ENCODE assay signal across 2 cellular contexts in the genomic region with DNA sequence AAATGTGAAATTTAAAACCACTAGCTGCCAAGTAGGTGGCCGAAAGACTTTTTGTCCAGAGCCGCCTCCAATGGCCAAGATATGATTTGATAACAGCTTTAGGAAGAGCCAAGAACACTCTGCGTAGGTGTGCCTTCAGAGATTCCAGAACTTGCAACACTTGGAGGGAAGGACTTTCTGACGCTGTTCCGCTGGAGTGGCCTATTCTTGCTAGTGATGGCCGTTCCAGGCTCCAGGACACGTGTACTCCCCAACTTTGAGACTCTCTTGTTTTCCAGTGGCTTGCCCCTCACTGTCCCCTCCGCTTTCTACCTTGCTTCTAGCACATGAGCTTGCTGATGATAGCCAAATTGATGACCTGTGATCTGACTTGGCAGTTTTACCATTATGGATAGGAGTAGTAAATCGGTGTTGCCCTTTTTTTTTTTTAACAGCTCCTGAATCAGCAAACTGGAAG.
TF ChIP-seq lines count a peak whose summit lies in the region.

No MANE protein-coding gene starts in this region.

TF ChIP-seq in SK-N-SH, 30 proteins besides CTCF, POLR2A, EP300 and RAD21:
- no peak for TF ChIP-seq FOXM1 (IDR thresholded peaks at IDR 0.05; ENCODE audit: low read depth)
- peak; percentile 68; the same call in 1 of the 2 replicates for TF ChIP-seq SIN3A (IDR thresholded peaks at IDR 0.05; ENCODE audit: borderline replicate concordance, low read depth, low read length)
- peak; percentile 87 for TF ChIP-seq MXI1 (IDR thresholded peaks at IDR 0.05; ENCODE audit: low read depth, low read length)
- peak; percentile 12; the same call in 1 of the 2 replicates for TF ChIP-seq POLR2AphosphoS5 (IDR thresholded peaks at IDR 0.05; ENCODE audit: low read depth, low read length)
- TF ChIP-seq FOSL2 (IDR thresholded peaks at IDR 0.05; ENCODE audit: borderline replicate concordance, low read depth) = no peak
- no peak for TF ChIP-seq MEF2A (IDR thresholded peaks at IDR 0.05; ENCODE audit: borderline replicate concordance, low read depth)
- TF ChIP-seq, protein P1, sequence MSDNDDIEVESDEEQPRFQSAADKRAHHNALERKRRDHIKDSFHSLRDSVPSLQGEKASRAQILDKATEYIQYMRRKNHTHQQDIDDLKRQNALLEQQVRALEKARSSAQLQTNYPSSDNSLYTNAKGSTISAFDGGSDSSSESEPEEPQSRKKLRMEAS (IDR thresholded peaks at IDR 0.05; ENCODE audit: low read depth) = peak; percentile 49; the same call in 1 of the 2 replicates
- 0 out of 2 replicates have a peak, but pooled peaks have one; percentile 43 for TF ChIP-seq TAF1 (IDR thresholded peaks at IDR 0.05; ENCODE audit: borderline replicate concordance, low read depth, low read length)

TF ChIP-seq in endothelial cell of umbilical vein, 7 proteins besides CTCF, POLR2A, EP300 and RAD21:
- TF ChIP-seq, protein P1 (IDR thresholded peaks at IDR 0.05; ENCODE audit: insufficient read depth, insufficient read length) = peak; percentile 29
- no peak for TF ChIP-seq MYC (IDR thresholded peaks at IDR 0.05; ENCODE audit: low read depth, low read length)
